1 cellular context compared by ENCODE assay signal in the genomic region with DNA sequence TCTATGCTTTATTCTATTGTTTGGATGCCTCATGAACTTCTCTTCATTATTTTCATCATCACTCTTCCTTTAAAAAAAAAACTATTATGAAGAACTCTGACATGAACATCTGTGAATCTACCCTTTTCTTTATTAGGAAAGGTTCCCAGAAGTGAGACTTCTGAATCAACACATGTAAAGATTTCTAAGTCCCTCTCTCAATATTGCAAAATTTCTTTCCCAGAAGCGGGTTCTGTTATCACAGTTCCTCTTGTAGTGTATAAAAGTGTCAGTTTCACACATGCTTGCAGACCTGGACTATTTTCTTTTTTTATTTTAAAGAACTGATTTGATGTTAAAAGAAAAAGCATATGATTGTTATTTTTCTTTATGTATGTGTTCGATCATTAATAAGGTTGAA.
TF ChIP-seq lines count a peak whose summit lies in the region.

No MANE protein-coding gene starts in this region.

TF ChIP-seq in HepG2, 621 proteins besides CTCF, POLR2A, EP300 and RAD21:
- TF ChIP-seq, protein P1, sequence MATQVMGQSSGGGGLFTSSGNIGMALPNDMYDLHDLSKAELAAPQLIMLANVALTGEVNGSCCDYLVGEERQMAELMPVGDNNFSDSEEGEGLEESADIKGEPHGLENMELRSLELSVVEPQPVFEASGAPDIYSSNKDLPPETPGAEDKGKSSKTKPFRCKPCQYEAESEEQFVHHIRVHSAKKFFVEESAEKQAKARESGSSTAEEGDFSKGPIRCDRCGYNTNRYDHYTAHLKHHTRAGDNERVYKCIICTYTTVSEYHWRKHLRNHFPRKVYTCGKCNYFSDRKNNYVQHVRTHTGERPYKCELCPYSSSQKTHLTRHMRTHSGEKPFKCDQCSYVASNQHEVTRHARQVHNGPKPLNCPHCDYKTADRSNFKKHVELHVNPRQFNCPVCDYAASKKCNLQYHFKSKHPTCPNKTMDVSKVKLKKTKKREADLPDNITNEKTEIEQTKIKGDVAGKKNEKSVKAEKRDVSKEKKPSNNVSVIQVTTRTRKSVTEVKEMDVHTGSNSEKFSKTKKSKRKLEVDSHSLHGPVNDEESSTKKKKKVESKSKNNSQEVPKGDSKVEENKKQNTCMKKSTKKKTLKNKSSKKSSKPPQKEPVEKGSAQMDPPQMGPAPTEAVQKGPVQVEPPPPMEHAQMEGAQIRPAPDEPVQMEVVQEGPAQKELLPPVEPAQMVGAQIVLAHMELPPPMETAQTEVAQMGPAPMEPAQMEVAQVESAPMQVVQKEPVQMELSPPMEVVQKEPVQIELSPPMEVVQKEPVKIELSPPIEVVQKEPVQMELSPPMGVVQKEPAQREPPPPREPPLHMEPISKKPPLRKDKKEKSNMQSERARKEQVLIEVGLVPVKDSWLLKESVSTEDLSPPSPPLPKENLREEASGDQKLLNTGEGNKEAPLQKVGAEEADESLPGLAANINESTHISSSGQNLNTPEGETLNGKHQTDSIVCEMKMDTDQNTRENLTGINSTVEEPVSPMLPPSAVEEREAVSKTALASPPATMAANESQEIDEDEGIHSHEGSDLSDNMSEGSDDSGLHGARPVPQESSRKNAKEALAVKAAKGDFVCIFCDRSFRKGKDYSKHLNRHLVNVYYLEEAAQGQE (IDR thresholded peaks at IDR 0.05; ENCODE audit: borderline replicate concordance in 1 of 2, low read depth in 1 of 2, low read length in 2 of 2), result no peak
- TF ChIP-seq MEIS1 (CRISPR knock-in tag; IDR thresholded peaks at IDR 0.05; ENCODE audit: borderline replicate concordance) (no peak), ZNF460 (CRISPR knock-in tag; IDR thresholded peaks at IDR 0.05; ENCODE audit: borderline replicate concordance) (no peak)
- TF ChIP-seq, protein P2, sequence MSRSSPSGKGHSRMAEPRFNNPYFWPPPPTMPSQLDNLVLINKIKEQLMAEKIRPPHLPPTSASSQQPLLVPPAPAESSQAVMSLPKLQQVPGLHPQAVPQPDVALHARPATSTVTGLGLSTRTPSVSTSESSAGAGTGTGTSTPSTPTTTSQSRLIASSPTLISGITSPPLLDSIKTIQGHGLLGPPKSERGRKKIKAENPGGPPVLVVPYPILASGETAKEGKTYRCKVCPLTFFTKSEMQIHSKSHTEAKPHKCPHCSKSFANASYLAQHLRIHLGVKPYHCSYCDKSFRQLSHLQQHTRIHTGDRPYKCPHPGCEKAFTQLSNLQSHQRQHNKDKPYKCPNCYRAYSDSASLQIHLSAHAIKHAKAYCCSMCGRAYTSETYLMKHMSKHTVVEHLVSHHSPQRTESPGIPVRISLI (CRISPR knock-in tag; IDR thresholded peaks at IDR 0.05; ENCODE audit: borderline replicate concordance), result no peak
- TF ChIP-seq, protein P3, sequence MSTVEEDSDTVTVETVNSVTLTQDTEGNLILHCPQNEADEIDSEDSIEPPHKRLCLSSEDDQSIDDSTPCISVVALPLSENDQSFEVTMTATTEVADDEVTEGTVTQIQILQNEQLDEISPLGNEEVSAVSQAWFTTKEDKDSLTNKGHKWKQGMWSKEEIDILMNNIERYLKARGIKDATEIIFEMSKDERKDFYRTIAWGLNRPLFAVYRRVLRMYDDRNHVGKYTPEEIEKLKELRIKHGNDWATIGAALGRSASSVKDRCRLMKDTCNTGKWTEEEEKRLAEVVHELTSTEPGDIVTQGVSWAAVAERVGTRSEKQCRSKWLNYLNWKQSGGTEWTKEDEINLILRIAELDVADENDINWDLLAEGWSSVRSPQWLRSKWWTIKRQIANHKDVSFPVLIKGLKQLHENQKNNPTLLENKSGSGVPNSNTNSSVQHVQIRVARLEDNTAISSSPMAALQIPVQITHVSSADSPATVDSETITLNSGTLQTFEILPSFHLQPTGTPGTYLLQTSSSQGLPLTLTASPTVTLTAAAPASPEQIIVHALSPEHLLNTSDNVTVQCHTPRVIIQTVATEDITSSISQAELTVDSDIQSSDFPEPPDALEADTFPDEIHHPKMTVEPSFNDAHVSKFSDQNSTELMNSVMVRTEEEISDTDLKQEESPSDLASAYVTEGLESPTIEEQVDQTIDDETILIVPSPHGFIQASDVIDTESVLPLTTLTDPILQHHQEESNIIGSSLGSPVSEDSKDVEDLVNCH (CRISPR knock-in tag; IDR thresholded peaks at IDR 0.05), result no peak
